3 cellular contexts compared by ENCODE assay signal in genomic region chr19:13826652-13827235, GRCh38.
TF ChIP-seq lines count a peak whose summit lies in the region.

No MANE protein-coding gene starts in this region.

TF ChIP-seq in GM23338, 12 proteins besides CTCF, POLR2A, EP300 and RAD21 (continued from another document and continues in another):
- TF ChIP-seq JUNB (IDR thresholded peaks at IDR 0.05; ENCODE audit: unreplicated experiment): no peak
- TF ChIP-seq REST (IDR thresholded peaks at IDR 0.05; ENCODE audit: unreplicated experiment): no peak

TF ChIP-seq in WTC11, 78 proteins besides CTCF, POLR2A, EP300 and RAD21 (continued from another document):
- no peak for TF ChIP-seq AR (CRISPR knock-in tag; IDR thresholded peaks at IDR 0.05)
- TF ChIP-seq IRF2 (CRISPR knock-in tag; IDR thresholded peaks at IDR 0.05; ENCODE audit: borderline replicate concordance, low read depth): no peak
- TF ChIP-seq RELA (CRISPR knock-in tag; IDR thresholded peaks at IDR 0.05; ENCODE audit: borderline replicate concordance): no peak

TF ChIP-seq in HEK293T, 16 proteins besides CTCF, POLR2A, EP300 and RAD21 (continued from another document):
- TF ChIP-seq HDGF (IDR thresholded peaks at IDR 0.05; ENCODE audit: borderline replicate concordance): no peak
- no peak for TF ChIP-seq ELF4 (IDR thresholded peaks at IDR 0.05)
